17 cellular contexts compared by ENCODE assay signal in the genomic region with DNA sequence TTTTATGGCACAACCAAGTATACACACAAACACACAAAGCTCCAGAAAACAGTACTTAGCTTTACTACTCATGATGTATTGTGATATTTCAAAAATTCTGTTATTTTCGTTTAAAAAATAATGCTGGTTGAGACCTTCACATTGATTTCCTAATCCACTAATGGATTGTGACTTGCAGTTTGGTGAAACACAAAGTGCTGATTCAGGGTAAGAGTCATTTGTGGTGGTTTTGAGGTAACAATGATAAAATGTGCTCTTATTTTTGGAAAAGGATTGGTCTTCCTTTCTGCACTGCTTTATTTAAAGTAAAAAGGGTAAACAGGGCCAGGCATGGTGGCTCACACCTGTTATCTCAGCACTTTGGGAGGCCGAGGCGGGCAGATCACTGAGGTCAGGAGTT. TPM values are rescaled to one million over a fixed set of nuclear protein-coding genes. Genes with fewer than 3 reads are reported as not detected.
DNase-seq lines count a peak whose midpoint lies in the region; ATAC-seq, FAIRE-seq and TF ChIP-seq lines count a peak whose summit lies in the region.
"Had no signal": no experiment of that assay in that cellular context is flagged by ENCODE, and none has a peak within 500 bp of the region (broad histone marks: within the 10 kb centered on the region; RNA-seq: fewer than 3 reads in every experiment).

No MANE protein-coding gene starts in this region.

- RAD21 ChIA-PET in GM12878 (lab: Charles Lee; ENCODE audit: unreplicated experiment), result no interaction called here

- H3K36me3 Mint-ChIP-seq in activated T-cell treated with anti-CD3 and anti-CD28 coated beads, Interleukin-2, amount 50 U/mL, for 4 hours (ENCODE audit: insufficient read depth), result peaks cover 14% of the 10 kb centered on the region

- no peak for FAIRE-seq in GM12878 (lab: Jason Lieb, UNC)
- FAIRE-seq: small intestine had no signal

- no peak overlapping the region for H3K9ac ChIP-seq in GM12878 (ENCODE audit: control insufficient read depth, insufficient read depth, low read length)

- H3K4me1 ChIP-seq in GM12878 (ENCODE audit: control insufficient read depth, insufficient read depth, low read length) (no peaks in the 10 kb centered on the region), psoas muscle (peaks cover 27% of the 10 kb centered on the region)

- H3K27me3 Mint-ChIP-seq in activated T-cell treated with anti-CD3 and anti-CD28 coated beads, Interleukin-2, amount 50 U/mL, for 4 hours (ENCODE audit: low read depth), result no peaks in the 10 kb centered on the region

- H3K9me3 Mint-ChIP-seq in activated T-cell treated with anti-CD3 and anti-CD28 coated beads, Interleukin-2, amount 50 U/mL, for 4 hours, result no peaks in the 10 kb centered on the region

- TF ChIP-seq POLR2A in GM12878 (IDR thresholded peaks at IDR 0.05; ENCODE audit: low read depth, low read length), result no peak

- CTCF ChIA-PET in GM12878 (lab: Yijun Ruan, JAX), result interaction anchor here (1.6 to 3.1 kb wide), 3 partner anchors 35 to 161 kb away, joined by 4 to 11 read pairs (median 4); no protein-coding TSS in a partner anchor

- H3K36me3 ChIP-seq in MG63 (peaks cover 51% of the 10 kb centered on the region), GM12878 (ENCODE audit: control insufficient read depth in 2 of 2, insufficient read depth in 2 of 2, low read length in 1 of 2) (peaks cover 4 to 16% of the 10 kb centered on the region in 2 experiments), psoas muscle (ENCODE audit: insufficient read depth in 1 of 2, low read depth in 1 of 2) (peaks cover 4 to 37% of the 10 kb centered on the region in 2 donors)

- no peak overlapping the region for H3K27ac ChIP-seq in GM12878 (ENCODE audit: control insufficient read depth, insufficient read depth)
- H3K27ac ChIP-seq in psoas muscle, result no peak overlapping the region
- H3K27ac ChIP-seq: cardiac muscle cell had no signal

- POLR2A ChIA-PET in GM12878 (lab: Charles Lee), result interaction anchor here (0.5 to 0.6 kb wide), 2 partner anchors 252 to 945 kb away, joined by 4 to 6 read pairs; no protein-coding TSS in a partner anchor

- H3K9me3 ChIP-seq in MG63 (no peaks in the 10 kb centered on the region), GM12878 (replicated peaks; ENCODE audit: control insufficient read depth, insufficient read depth, low read length) (no peaks in the 10 kb centered on the region), psoas muscle (no peaks in the 10 kb centered on the region)

- TF ChIP-seq CTCF in GM12878 (IDR thresholded peaks at IDR 0.05 in 2 of 3, conservative IDR thresholded peaks at IDR 0.05 in 1 of 3; ENCODE audit: control insufficient read depth in 2 of 3, extremely low read depth in 1 of 3, insufficient read depth in 1 of 3, low read depth in 3 of 3, low read length in 3 of 3) (no peak), psoas muscle (IDR thresholded peaks at IDR 0.05) (no peak)

- no peak for TF ChIP-seq RAD21 in GM12878 (IDR thresholded peaks at IDR 0.05; ENCODE audit: insufficient read depth, low read depth, low read length)

- H3K4me2 ChIP-seq in GM12878 (ENCODE audit: control insufficient read depth, insufficient read depth), result peak overlapping the region; percentile 7

- no peaks in the 10 kb centered on the region for H3K27me3 ChIP-seq in MG63
- H3K27me3 ChIP-seq in GM12878 (replicated peaks in 1 of 2; ENCODE audit: control insufficient read depth in 2 of 2, insufficient read depth in 2 of 2, low read length in 1 of 2), result no peaks in the 10 kb centered on the region
- no peaks in the 10 kb centered on the region for H3K27me3 ChIP-seq in psoas muscle (ENCODE audit: insufficient read depth in 3 of 3, low read length in 2 of 3)
- H3K27me3 ChIP-seq: cardiac muscle cell had no signal

- H2AFZ ChIP-seq in GM12878 (ENCODE audit: control insufficient read depth, low read depth, low read length), result no peak overlapping the region

- in situ Hi-C loops in GM12878 (cut with MboI), result no loop called here

- WGBS in GM12878 (ENCODE audit: insufficient coverage, insufficient replicate concordance, low lambda C conversion rate, missing lambda C conversion rate), result 100% methylated on average over 3 of the region's 3 CpGs
- 88 to 92% (median 88%) methylated on average over 3 of the region's 3 CpGs for WGBS in psoas muscle, 3 donors

- ATAC-seq in activated T-cell treated with anti-CD3 and anti-CD28 coated beads, Interleukin-2, amount 50 U/mL, for 4 hours, result no peak
- ATAC-seq in GM12878 (no peak), psoas muscle (no peak), GM18873 (IDR thresholded peaks at IDR 0.05; ENCODE audit: low FRiP score, unreplicated experiment) (no peak)
- ATAC-seq: activated CD4-positive, CD25-positive, alpha-beta regulatory T cell treated with anti-CD3 and anti-CD28 coated beads, Interleukin-2, amount 50 U/mL, for 24 hours; Panc1 had no signal

- peaks cover 35% of the 10 kb centered on the region for H3K79me2 ChIP-seq in GM12878 (ENCODE audit: control insufficient read depth, insufficient read depth, low read length)

- H3K4me3 Mint-ChIP-seq in activated T-cell treated with anti-CD3 and anti-CD28 coated beads, Interleukin-2, amount 50 U/mL, for 4 hours, result peak overlapping the region; percentile 69

- no peak for TF ChIP-seq EP300 in GM12878 (IDR thresholded peaks at IDR 0.05; ENCODE audit: borderline replicate concordance in 1 of 2, control insufficient read depth in 1 of 2, low read depth in 2 of 2, low read length in 2 of 2)

- SMC1A ChIA-PET in GM12878 (lab: Charles Lee; ENCODE audit: uncharacterized antibody, unreplicated experiment), result interaction anchor here (1.1 kb wide), 1 partner anchor 199 kb away, joined by 4 read pairs; no protein-coding TSS in a partner anchor

- intact Hi-C loops in GM12878 (cut with micrococcal nuclease; ENCODE audit: unreplicated experiment) (no loop called here), psoas muscle (cut with DNase I) (no loop called here)

- no TSS peak for BruUV-seq in GM12878 (replicated peaks; lab: Mats Ljungman, UMichigan)

- no peaks in the 10 kb centered on the region; the same call in 1 of the 2 replicates for H4K20me1 ChIP-seq in GM12878 (ENCODE audit: control insufficient read depth, insufficient read depth)

- H3K4me3 ChIP-seq in MG63 (peak overlapping the region; percentile 1; the same call in 1 of the 2 replicates), GM12878 (peak overlapping the region; percentile 32; the same call in 1 of the 2 replicates), psoas muscle (peak overlapping the region; percentile 91)

- peaks cover 38% of the 10 kb centered on the region for H3K4me1 Mint-ChIP-seq in activated T-cell treated with anti-CD3 and anti-CD28 coated beads, Interleukin-2, amount 50 U/mL, for 4 hours (ENCODE audit: low read depth)

- no peak for DNase-seq in activated T-cell treated with anti-CD3 and anti-CD28 coated beads, Interleukin-2, amount 50 U/mL, for 4 hours
- no peak for DNase-seq in activated T-cell treated with anti-CD3 and anti-CD28 coated beads, Interleukin-2, amount 50 U/mL, for 1 hour
- DNase-seq in MG63, result no peak
- DNase-seq in GM12878 (ENCODE audit: low read depth, low spot score), result no peak
- no peak for DNase-seq in psoas muscle
- DNase-seq in hypothalamus (lab: John Stamatoyannopoulos, UW), result no peak
- DNase-seq in NCI-H526 (lab: John Stamatoyannopoulos, UW), result no peak
- DNase-seq: activated effector memory CD4-positive, alpha-beta T cell treated with anti-CD3 and anti-CD28 coated beads, Interleukin-2, amount 50 U/mL, for 16 hours; DMS 273 treated with DMSO at 0.1 percent for 48 hours; effector memory CD4-positive, alpha-beta T cell; GOT3; NCI-H510A treated with DMSO at 0.1 percent for 48 hours; small intestine had no signal

RNA-seq across cellular contexts. Expression of a gene that starts 1.9 kb away (rescaled TPM):
- total RNA-seq in activated T-cell treated with anti-CD3 and anti-CD28 coated beads, Interleukin-2, amount 50 U/mL, for 4 hours, result 10 to 100 TPM; 43.8 to 47.8 (median 45.6) TPM
- total RNA-seq in MG63 (2014; rRNA removed; shearing (Covaris generic); ENCODE audit: low replicate concordance), result 43.1 and 59.0 TPM in 2 replicates
- total RNA-seq in GM12878 (2013; cell fraction: nucleolus; rRNA removed), result 20.3 and 21.6 TPM in 2 replicates
- total RNA-seq in GM12878 (2014; rRNA removed) (34.8 and 36.9 TPM in 2 replicates), GM12878 (2014; rRNA removed; fragmentation: Illumina TruSeq; extraction: Trizol) (19.0 and 20.3 TPM in 2 replicates), GM12878 (2021) (23.6 and 25.7 TPM in 2 replicates), psoas muscle (10 to 100 TPM; 13.4 to 25.8 (median 14.1) TPM)
- 14.1 TPM for polyA plus RNA-seq in GM12878 (2011; ENCODE audit: low read depth)
- polyA plus RNA-seq in GM12878 (2011; rRNA removed) (17.9 and 29.9 TPM in 2 replicates), GM12878 (2014; fragmentation: Illumina TruSeq; extraction: Trizol) (17.0 and 32.7 TPM in 2 replicates), GM12878 (2014; fragmentation: Nextera tagmentation; extraction: Ambion mirVana) (1 to 10 TPM; 6.5 to 8.7 TPM), GM12878 (2014; rRNA removed) (30.8 and 31.0 TPM in 2 replicates), GM12878 (2016; fragmentation: Nextera tagmentation; extraction: Ambion mirVana) (10 to 100 TPM; 34.1 to 41.7 TPM), psoas muscle (10 to 100 TPM; 20.3 to 29.6 (median 24.5) TPM)
- 34.6 and 40.5 TPM in 2 replicates for polyA plus RNA-seq in GM12878 (2011; cell fraction: cytosol; rRNA removed)
- polyA plus RNA-seq in GM12878 (2011; cell fraction: nucleus; rRNA removed), result 26.1 and 28.0 TPM in 2 replicates
- 16.6 and 20.3 TPM in 2 replicates for polyA plus RNA-seq in GM12878 (2012)
- 28.7 and 52.6 TPM in 2 replicates for polyA minus RNA-seq in GM12878 (2011; rRNA and poly(A)+ RNA removed)
- polyA minus RNA-seq in GM12878 (2011; cell fraction: cytosol; rRNA and poly(A)+ RNA removed), result 9.3 and 11.1 TPM in 2 replicates
- polyA minus RNA-seq in GM12878 (2011; cell fraction: nucleus; rRNA and poly(A)+ RNA removed), result 13.2 and 22.1 TPM in 2 replicates

Comparison
In these comparisons a context has a peak if more than half of its experiments do, and no peak if none do; other contexts are left out.
1. H3K4me3 ChIP-seq: peak in every context shown above with its lines; median percentile 91 in psoas muscle; 32 in GM12878; 1 in MG63.